In the genomic region with DNA sequence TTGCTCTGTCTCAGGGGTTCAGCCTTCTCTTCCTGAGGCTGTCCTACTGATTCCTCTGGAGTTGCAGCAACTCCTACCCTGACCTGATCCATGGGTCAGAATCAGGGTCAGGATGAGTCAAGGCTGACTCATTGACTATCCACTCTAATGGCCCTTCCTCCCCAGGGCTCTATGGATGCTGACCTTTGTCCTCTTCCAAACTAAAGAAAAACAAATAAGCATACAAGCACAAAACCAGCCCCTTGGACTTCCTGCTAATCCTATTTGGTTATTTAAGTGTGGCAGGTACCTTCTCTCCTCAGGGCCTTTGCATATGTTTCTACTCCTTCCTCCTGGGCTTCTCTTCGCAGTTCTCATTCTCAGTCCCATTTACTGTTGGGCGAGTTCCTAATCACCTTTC, we compare ENCODE assay signal across 18 cellular contexts.
DNase-seq lines count a peak whose midpoint lies in the region; ATAC-seq and TF ChIP-seq lines count a peak whose summit lies in the region.
"Had no signal": no experiment of that assay in that cellular context is flagged by ENCODE, and none has a peak within 500 bp of the region (broad histone marks: within the 10 kb centered on the region; RNA-seq: fewer than 3 reads in every experiment).

No MANE protein-coding gene starts in this region.

- H3K9ac ChIP-seq in colonic mucosa (ENCODE audit: low read depth in 2 of 2, low read length in 2 of 2), result no peak overlapping the region
- H3K9ac ChIP-seq: SK-N-SH had no signal

- ATAC-seq in left lung, result peak; percentile 25
- ATAC-seq in GM18870 (IDR thresholded peaks at IDR 0.05; ENCODE audit: unreplicated experiment), result no peak

- H3K36me3 ChIP-seq in colonic mucosa, result no peaks in the 10 kb centered on the region
- H3K36me3 ChIP-seq in left lung, result no peaks in the 10 kb centered on the region
- H3K36me3 ChIP-seq: pancreas had no signal

- no peaks in the 10 kb centered on the region for H3K9me3 ChIP-seq in colonic mucosa
- H3K9me3 ChIP-seq in left lung, result no peaks in the 10 kb centered on the region
- H3K9me3 ChIP-seq: pancreas, SK-N-SH had no signal

- H3K9me3 Mint-ChIP-seq in immature natural killer cell, result no peaks in the 10 kb centered on the region
- H3K9me3 Mint-ChIP-seq: activated B cell treated with CpG ODN at 0.5 μM for 24 hours; activated naive CD8-positive, alpha-beta T cell treated with anti-CD3 and anti-CD28 coated beads for 36 hours had no signal

- H3K27ac ChIP-seq in colonic mucosa (no peak overlapping the region), left lung (no peak overlapping the region)
- H3K27ac ChIP-seq: pancreas had no signal

- H3K4me1 Mint-ChIP-seq in immature natural killer cell, result no peaks in the 10 kb centered on the region
- H3K4me1 Mint-ChIP-seq: activated B cell treated with CpG ODN at 0.5 μM for 24 hours; activated naive CD8-positive, alpha-beta T cell treated with anti-CD3 and anti-CD28 coated beads for 36 hours had no signal

- H3K4me1 ChIP-seq in colonic mucosa (no peaks in the 10 kb centered on the region), left lung (no peaks in the 10 kb centered on the region)
- H3K4me1 ChIP-seq: pancreas had no signal

- intact Hi-C loops in colonic mucosa (cut with DNase I) (no loop called here), left lung (cut with DNase I) (no loop called here)

- no peak overlapping the region for H3K4me3 ChIP-seq in colonic mucosa
- no peak overlapping the region for H3K4me3 ChIP-seq in left lung
- H3K4me3 ChIP-seq: pancreas had no signal

- H3K27me3 Mint-ChIP-seq in immature natural killer cell (ENCODE audit: low read depth in 3 of 3), result peaks cover 2 to 20% (median 4%) of the 10 kb centered on the region in 3 donors

- no peak overlapping the region for H3K27ac Mint-ChIP-seq in immature natural killer cell
- H3K27ac Mint-ChIP-seq: activated B cell treated with CpG ODN at 0.5 μM for 24 hours; activated naive CD8-positive, alpha-beta T cell treated with anti-CD3 and anti-CD28 coated beads for 36 hours had no signal

- H3K27me3 ChIP-seq in colonic mucosa (no peaks in the 10 kb centered on the region), left lung (no peaks in the 10 kb centered on the region)
- H3K27me3 ChIP-seq: pancreas had no signal

- no peak for TF ChIP-seq CTCF in colonic mucosa (IDR thresholded peaks at IDR 0.05)
- TF ChIP-seq CTCF in left lung (IDR thresholded peaks at IDR 0.05), result no peak

- H3K4me3 Mint-ChIP-seq in immature natural killer cell, result no peak overlapping the region
- H3K4me3 Mint-ChIP-seq: activated B cell treated with CpG ODN at 0.5 μM for 24 hours; activated naive CD8-positive, alpha-beta T cell treated with anti-CD3 and anti-CD28 coated beads for 36 hours had no signal

- no peaks in the 10 kb centered on the region for H3K36me3 Mint-ChIP-seq in immature natural killer cell
- H3K36me3 Mint-ChIP-seq: activated naive CD8-positive, alpha-beta T cell treated with anti-CD3 and anti-CD28 coated beads for 36 hours had no signal

- DNase-seq in AG08395 (ENCODE audit: low spot score) (peak; percentile 66), HuH-7.5 (ENCODE audit: low spot score) (peak; percentile 58), colonic mucosa (peak; percentile 27), left lung (no peak), T-helper 2 cell (no peak), immature natural killer cell (no peak), GM19240 (ENCODE audit: insufficient read length, low spot score) (no peak)
- DNase-seq: activated B cell treated with CpG ODN at 0.5 μM for 24 hours; activated CD8-positive, alpha-beta memory T cell treated with anti-CD3 and anti-CD28 coated beads, Interleukin-2, amount 50 U/mL, for 48 hours; activated naive CD8-positive, alpha-beta T cell treated with anti-CD3 and anti-CD28 coated beads for 36 hours; cortex of kidney; glutamatergic neuron; H7; NCI-H1417; pancreas; SK-N-SH; stimulated activated CD8-positive, alpha-beta memory T cell treated with anti-CD3 and anti-CD28 coated beads, Interleukin-4, amount 100 ng/mL, for 48 hours had no signal

Comparison
In these comparisons a context has a peak if more than half of its experiments do, and no peak if none do; other contexts are left out.
1. DNase-seq: peak in AG08395 (single experiment), HuH-7.5 (single experiment) and colonic mucosa (single experiment); none in left lung (0 of 2), T-helper 2 cell (0 of 5), immature natural killer cell (0 of 3) and GM19240 (single experiment).